Comparison of ENCODE assay signal across 12 cellular contexts in the genomic region with DNA sequence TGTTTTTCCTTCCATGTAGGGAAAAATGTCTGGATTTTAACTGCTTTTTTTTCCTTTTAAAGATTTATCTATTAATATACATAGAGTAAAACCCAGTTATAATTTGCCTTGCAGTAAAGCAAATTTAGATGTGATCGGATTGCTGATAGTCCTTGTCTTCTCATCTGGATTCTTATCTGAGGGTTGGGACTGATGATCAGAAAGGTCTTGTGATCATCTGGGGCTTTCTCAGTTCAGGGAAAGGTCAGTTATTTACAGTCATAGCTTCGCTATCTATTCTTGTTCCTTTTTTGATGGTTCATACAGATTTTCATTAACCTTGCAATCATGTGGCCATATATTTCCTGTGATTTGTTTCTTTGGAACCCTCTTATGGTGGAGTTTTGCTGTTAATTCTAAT.
A peak's percentile ranks its signal among the peaks of the same experiment; 100 is the strongest.
DNase-seq lines count a peak whose midpoint lies in the region; ATAC-seq and TF ChIP-seq lines count a peak whose summit lies in the region.
"Had no signal": no experiment of that assay in that cellular context is flagged by ENCODE, and none has a peak within 500 bp of the region (broad histone marks: within the 10 kb centered on the region; RNA-seq: fewer than 3 reads in every experiment).

No MANE protein-coding gene starts in this region.

- H3K36me3 ChIP-seq in mesendoderm (ENCODE audit: control insufficient read depth, insufficient read depth, low read length): no peaks in the 10 kb centered on the region

- no peaks in the 10 kb centered on the region for H3K27me3 ChIP-seq in mesendoderm (ENCODE audit: insufficient read depth, low read length, poor library complexity)

- no peak overlapping the region for H3K27ac ChIP-seq in mesendoderm (ENCODE audit: low read depth, low read length)

- H4K5ac ChIP-seq in mesendoderm (ENCODE audit: low read length): no peak overlapping the region

- no peak overlapping the region for H2AK5ac ChIP-seq in mesendoderm (ENCODE audit: low read length)

- DNase-seq in osteocyte (ENCODE audit: extremely low spot score, unreplicated experiment): no peak
- DNase-seq in H4 (ENCODE audit: low spot score): no peak
- DNase-seq in mesendoderm: no peak
- no peak for DNase-seq in erythroblast (lab: John Stamatoyannopoulos, UW)
- DNase-seq: Calu3, MV-4-11, right cardiac atrium had no signal

- H3K79me2 ChIP-seq in mesendoderm (ENCODE audit: control insufficient read depth, insufficient read depth, low read length): no peaks in the 10 kb centered on the region

- no peak for TF ChIP-seq POLR2A in erythroblast (IDR thresholded peaks at IDR 0.05; ENCODE audit: low read length)

- no peaks in the 10 kb centered on the region for H3K9me3 Mint-ChIP-seq in osteocyte (ENCODE audit: unreplicated experiment)
- H3K9me3 Mint-ChIP-seq: dendritic cell treated with granulocyte-macrophage colony-stimulating factor and Interleukin-4, amounts not matched to agents 40 ng/mL and 50 ng/mL, for 4 days had no signal

- no peak overlapping the region for H3K56ac ChIP-seq in mesendoderm (ENCODE audit: low read length)

- peaks cover 3% of the 10 kb centered on the region for H3K36me3 Mint-ChIP-seq in osteocyte (ENCODE audit: unreplicated experiment)

- H3K79me1 ChIP-seq in mesendoderm (ENCODE audit: low read length): no peaks in the 10 kb centered on the region

- no peak overlapping the region for H2BK15ac ChIP-seq in mesendoderm (replicated peaks; ENCODE audit: low read depth)

- H3K9ac ChIP-seq in mesendoderm (ENCODE audit: low read length): no peak overlapping the region

- no peak for TF ChIP-seq CTCF in osteocyte (IDR thresholded peaks at IDR 0.05)

- no peak overlapping the region for H3K4me2 ChIP-seq in mesendoderm (ENCODE audit: low read length)

- no peak overlapping the region for H3K18ac ChIP-seq in mesendoderm (ENCODE audit: low read length)

- no peak overlapping the region for H3K4me3 Mint-ChIP-seq in osteocyte (ENCODE audit: unreplicated experiment)
- H3K4me3 Mint-ChIP-seq: dendritic cell treated with granulocyte-macrophage colony-stimulating factor and Interleukin-4, amounts not matched to agents 40 ng/mL and 50 ng/mL, for 4 days had no signal

- H3K4me1 Mint-ChIP-seq in osteocyte (ENCODE audit: unreplicated experiment): peaks cover 24% of the 10 kb centered on the region

- H2BK5ac ChIP-seq in mesendoderm (ENCODE audit: low read length): no peak overlapping the region

- no peak overlapping the region for H3K4ac ChIP-seq in mesendoderm (ENCODE audit: low read depth, low read length)

- no CpG with 5 or more reads among the region's 2 CpGs for WGBS in mesendoderm (ENCODE audit: extremely low coverage, insufficient coverage, low lambda C conversion rate)

- ATAC-seq in GM18861 (IDR thresholded peaks at IDR 0.05; ENCODE audit: unreplicated experiment): peak; percentile 59
- peak; percentile 67 for ATAC-seq in GM21786 (IDR thresholded peaks at IDR 0.05; ENCODE audit: unreplicated experiment)
- peak; percentile 75 for ATAC-seq in HG03460 (IDR thresholded peaks at IDR 0.05; ENCODE audit: unreplicated experiment)
- ATAC-seq in GM19023 (IDR thresholded peaks at IDR 0.05; ENCODE audit: unreplicated experiment): no peak
- ATAC-seq: right cardiac atrium had no signal

- H4K8ac ChIP-seq in mesendoderm (ENCODE audit: low read depth, low read length): no peak overlapping the region

- no peak overlapping the region for H3K4me3 ChIP-seq in mesendoderm (ENCODE audit: low read length)

- H3K23ac ChIP-seq in mesendoderm (ENCODE audit: low read length): no peak overlapping the region

- peak overlapping the region; percentile 18 for H3K27ac Mint-ChIP-seq in osteocyte (ENCODE audit: unreplicated experiment)
- H3K27ac Mint-ChIP-seq: dendritic cell treated with granulocyte-macrophage colony-stimulating factor and Interleukin-4, amounts not matched to agents 40 ng/mL and 50 ng/mL, for 4 days had no signal

- no peak overlapping the region for H2BK120ac ChIP-seq in mesendoderm (ENCODE audit: low read depth, low read length)

- H3K4me1 ChIP-seq in mesendoderm (ENCODE audit: control insufficient read depth, low read depth, low read length): no peaks in the 10 kb centered on the region

- no peaks in the 10 kb centered on the region for H3K27me3 Mint-ChIP-seq in osteocyte (ENCODE audit: unreplicated experiment)
- H3K27me3 Mint-ChIP-seq: dendritic cell treated with granulocyte-macrophage colony-stimulating factor and Interleukin-4, amounts not matched to agents 40 ng/mL and 50 ng/mL, for 4 days had no signal
